27 cellular contexts compared by ENCODE assay signal in the genomic region with DNA sequence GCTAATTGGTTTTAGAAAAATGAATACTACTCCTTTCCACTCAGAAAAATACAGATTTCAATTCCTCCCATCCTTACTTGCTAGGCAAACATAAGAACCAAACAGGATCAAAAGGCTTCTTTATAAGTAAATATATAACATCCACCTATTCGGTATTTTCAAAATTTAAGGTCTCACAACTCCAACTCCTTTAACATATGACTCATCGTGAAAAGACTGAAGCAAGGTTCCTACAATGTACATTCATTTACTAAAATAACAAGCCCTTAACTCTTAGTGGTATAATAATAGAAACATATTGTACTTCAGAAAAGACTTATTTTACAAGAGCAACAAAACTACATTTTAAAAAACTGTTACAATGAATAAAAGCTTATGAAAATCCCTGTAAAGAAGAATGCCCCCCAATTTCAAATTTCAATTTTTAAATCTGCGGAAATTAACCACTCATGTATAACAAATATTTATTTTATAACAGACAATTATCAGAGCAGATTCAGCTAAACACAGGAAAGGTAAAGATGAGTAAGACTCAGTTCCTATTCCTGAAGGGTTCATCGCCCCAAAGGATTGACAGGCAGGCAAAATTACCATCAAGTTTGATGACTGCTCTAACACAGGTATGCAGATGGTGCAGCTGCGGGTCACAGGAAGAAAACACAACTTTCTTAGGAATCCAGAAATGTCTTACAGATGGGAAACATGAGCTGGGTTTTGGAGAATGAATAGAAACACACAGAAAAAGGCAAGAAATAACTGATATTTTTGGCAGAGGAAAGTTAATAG.
DNase-seq lines count a peak whose midpoint lies in the region; ATAC-seq, FAIRE-seq and TF ChIP-seq lines count a peak whose summit lies in the region.
"Had no signal": no experiment of that assay in that cellular context is flagged by ENCODE, and none has a peak within 500 bp of the region (broad histone marks: within the 10 kb centered on the region; RNA-seq: fewer than 3 reads in every experiment).

No MANE protein-coding gene starts in this region.

- H3K9me1 ChIP-seq in endothelial cell of umbilical vein (replicated peaks; ENCODE audit: control insufficient read depth, extremely low read depth, insufficient read depth, low read length), result no peaks in the 10 kb centered on the region

- H3K9me3 Mint-ChIP-seq in memory B cell, result no peaks in the 10 kb centered on the region
- H3K9me3 Mint-ChIP-seq in stimulated activated naive B cell treated with anti-CD40 and anti-IgM and Interleukin-4, amounts not matched to agents 10 μg/mL and 1 μg/mL and 100 μg/mL, for 72 hours, result no peaks in the 10 kb centered on the region
- H3K9me3 Mint-ChIP-seq: activated naive CD4-positive, alpha-beta T cell treated with anti-CD3 and anti-CD28 coated beads for 36 hours; CD4-positive, alpha-beta T cell had no signal

- H3K27me3 ChIP-seq in endothelial cell of umbilical vein (ENCODE audit: control insufficient read depth in 2 of 2, insufficient read depth in 2 of 2, low read length in 2 of 2), result no peaks in the 10 kb centered on the region
- H3K27me3 ChIP-seq: dorsolateral prefrontal cortex, Peyer's patch, sigmoid colon, SJCRH30, uterus had no signal

- no TSS peak for BruUV-seq in endothelial cell of umbilical vein (replicated peaks; lab: Mats Ljungman, UMichigan)

- no peak for TF ChIP-seq POLR2A in endothelial cell of umbilical vein (IDR thresholded peaks at IDR 0.05; ENCODE audit: low read depth, low read length)

- no peak overlapping the region for H3K9ac ChIP-seq in endothelial cell of umbilical vein (replicated peaks; ENCODE audit: extremely low read depth, insufficient read depth, low read length)

- dilution Hi-C loops in endothelial cell of umbilical vein (cut with MboI; ENCODE audit: extremely low pct_ligation_motif_present, low sequenced_read_pairs), result no loop called here

- no peaks in the 10 kb centered on the region for H3K27me3 Mint-ChIP-seq in memory B cell
- no peaks in the 10 kb centered on the region for H3K27me3 Mint-ChIP-seq in stimulated activated naive B cell treated with anti-CD40 and anti-IgM and Interleukin-4, amounts not matched to agents 10 μg/mL and 1 μg/mL and 100 μg/mL, for 72 hours
- H3K27me3 Mint-ChIP-seq: CD4-positive, alpha-beta T cell; progenitor cell of endocrine pancreas had no signal

- POLR2A ChIA-PET in endothelial cell of umbilical vein (lab: Charles Lee), result no interaction called here

- CTCF ChIA-PET in endothelial cell of umbilical vein (lab: Charles Lee), result interaction anchor here (0.8 to 1.5 kb wide), 3 partner anchors 17 to 168 kb away, joined by 3 to 8 read pairs (median 6); partner anchors contain the start of gene COBLL1

- H3K27ac Mint-ChIP-seq in memory B cell, result peak overlapping the region; percentile 78
- peak overlapping the region; percentile 68 for H3K27ac Mint-ChIP-seq in stimulated activated naive B cell treated with anti-CD40 and anti-IgM and Interleukin-4, amounts not matched to agents 10 μg/mL and 1 μg/mL and 100 μg/mL, for 72 hours
- H3K27ac Mint-ChIP-seq: activated naive CD4-positive, alpha-beta T cell treated with anti-CD3 and anti-CD28 coated beads for 36 hours; CD4-positive, alpha-beta T cell had no signal

- H3K79me2 ChIP-seq in endothelial cell of umbilical vein (ENCODE audit: control insufficient read depth, insufficient read depth, low read length), result peaks cover 3% of the 10 kb centered on the region

- peak overlapping the region; percentile 64 for H3K4me2 ChIP-seq in endothelial cell of umbilical vein (ENCODE audit: insufficient read depth, low read length)

- H3K4me3 ChIP-seq in endothelial cell of umbilical vein (replicated peaks in 1 of 3; ENCODE audit: insufficient read depth in 1 of 3, low read depth in 1 of 3, low read length in 3 of 3), result no peak overlapping the region
- H3K4me3 ChIP-seq: dorsolateral prefrontal cortex, Peyer's patch, sigmoid colon, SJCRH30, thoracic aorta, uterus had no signal

- H3K27ac ChIP-seq in endothelial cell of umbilical vein (ENCODE audit: insufficient read depth, low read depth, low read length), result no peak overlapping the region
- H3K27ac ChIP-seq: Peyer's patch, sigmoid colon, SJCRH30, thoracic aorta, uterus had no signal

- no peaks in the 10 kb centered on the region for H3K36me3 ChIP-seq in endothelial cell of umbilical vein (ENCODE audit: control insufficient read depth in 2 of 2, extremely low read depth in 1 of 2, insufficient read depth in 2 of 2, low read length in 2 of 2)
- H3K36me3 ChIP-seq: Peyer's patch, sigmoid colon, SJCRH30, thoracic aorta, uterus had no signal

- FAIRE-seq in RCC 7860 (lab: Jason Lieb, UNC) (peak; percentile 86), endothelial cell of umbilical vein (lab: Jason Lieb, UNC) (peak; percentile 28)
- FAIRE-seq: GM12891, H1 had no signal

- H3K4me3 Mint-ChIP-seq in memory B cell, result peak overlapping the region; percentile 52
- peak overlapping the region; percentile 57 to 75 for H3K4me3 Mint-ChIP-seq in stimulated activated naive B cell treated with anti-CD40 and anti-IgM and Interleukin-4, amounts not matched to agents 10 μg/mL and 1 μg/mL and 100 μg/mL, for 72 hours
- H3K4me3 Mint-ChIP-seq: activated naive CD4-positive, alpha-beta T cell treated with anti-CD3 and anti-CD28 coated beads for 36 hours; CD4-positive, alpha-beta T cell had no signal

- H4K20me1 ChIP-seq in endothelial cell of umbilical vein (replicated peaks; ENCODE audit: control insufficient read depth, extremely low read depth, insufficient read depth, low read length), result no peaks in the 10 kb centered on the region

- DNase-seq in RCC 7860 (ENCODE audit: low spot score) (no peak), endothelial cell of umbilical vein (ENCODE audit: low read depth, low spot score) (peak; percentile 48), memory B cell (ENCODE audit: low spot score in 2 of 2) (no peak), A172 (ENCODE audit: low spot score) (no peak), cerebellar nuclear complex (lab: John Stamatoyannopoulos, UW) (no peak)
- DNase-seq in stimulated activated naive B cell treated with anti-CD40 and anti-IgM and Interleukin-4, amounts not matched to agents 10 μg/mL and 1 μg/mL and 100 μg/mL, for 72 hours, result no peak
- DNase-seq: activated CD4-positive, alpha-beta T cell treated with anti-CD3 and anti-CD28 coated beads, Interleukin-2, amount 50 U/mL, for 1 hour; activated naive CD4-positive, alpha-beta T cell treated with anti-CD3 and anti-CD28 coated beads for 36 hours; amniotic stem cell; CD4-positive, alpha-beta T cell; DMS 273 treated with DMSO at 0.1 percent for 48 hours; dorsolateral prefrontal cortex; left cardiac atrium; mammary epithelial cell; NCI-H2029; NCI-H526 treated with DMSO at 0.1 percent for 48 hours; Peyer's patch; sigmoid colon; SJCRH30; stimulated activated naive CD8-positive, alpha-beta T cell treated with anti-CD3 and anti-CD28 coated beads, Interleukin-15, Interleukin-2, amounts not matched to agents 100 U/mL and 50 U/mL, for 24 hours; T1000; uterus had no signal

- intact Hi-C loops in endothelial cell of umbilical vein (cut with micrococcal nuclease), result no loop called here

- H3K9me3 ChIP-seq in endothelial cell of umbilical vein (replicated peaks; ENCODE audit: control insufficient read depth, insufficient read depth, low read length), result no peaks in the 10 kb centered on the region
- H3K9me3 ChIP-seq: Peyer's patch, sigmoid colon, SJCRH30, thoracic aorta, uterus had no signal

- H3K36me3 Mint-ChIP-seq in memory B cell, result peaks cover 27% of the 10 kb centered on the region
- H3K36me3 Mint-ChIP-seq in stimulated activated naive B cell treated with anti-CD40 and anti-IgM and Interleukin-4, amounts not matched to agents 10 μg/mL and 1 μg/mL and 100 μg/mL, for 72 hours, result peaks cover 22 to 38% of the 10 kb centered on the region in 2 donors

- H2AFZ ChIP-seq in endothelial cell of umbilical vein (ENCODE audit: low read depth, low read length), result no peak overlapping the region

- ATAC-seq in memory B cell (ENCODE audit: low read depth), result no peak
- ATAC-seq in stimulated activated naive B cell treated with anti-CD40 and anti-IgM and Interleukin-4, amounts not matched to agents 10 μg/mL and 1 μg/mL and 100 μg/mL, for 72 hours (replicated peaks), result peak; percentile 64 to 73
- ATAC-seq in GM21390 (IDR thresholded peaks at IDR 0.05; ENCODE audit: unreplicated experiment), result no peak
- ATAC-seq: left cardiac atrium; stimulated activated naive CD8-positive, alpha-beta T cell treated with anti-CD3 and anti-CD28 coated beads, Interleukin-15, Interleukin-2, amounts not matched to agents 100 U/mL and 50 U/mL, for 24 hours had no signal

- TF ChIP-seq CTCF in endothelial cell of umbilical vein (IDR thresholded peaks at IDR 0.05; ENCODE audit: extremely low read depth in 1 of 2, insufficient read depth in 1 of 2, low read depth in 1 of 2, low read length in 2 of 2), result no peak

- H3K4me1 ChIP-seq in endothelial cell of umbilical vein (ENCODE audit: control insufficient read depth, extremely low read depth, insufficient read depth, low read length), result peaks cover 10% of the 10 kb centered on the region
- H3K4me1 ChIP-seq: SJCRH30, uterus had no signal

- peaks cover 57% of the 10 kb centered on the region for H3K4me1 Mint-ChIP-seq in memory B cell
- H3K4me1 Mint-ChIP-seq in stimulated activated naive B cell treated with anti-CD40 and anti-IgM and Interleukin-4, amounts not matched to agents 10 μg/mL and 1 μg/mL and 100 μg/mL, for 72 hours, result peaks cover 42 to 70% of the 10 kb centered on the region in 2 donors

TF ChIP-seq in endothelial cell of umbilical vein, 7 proteins besides CTCF, POLR2A, EP300 and RAD21:
- TF ChIP-seq MYC (IDR thresholded peaks at IDR 0.05; ENCODE audit: low read depth, low read length) (no peak), FOS (IDR thresholded peaks at IDR 0.05; ENCODE audit: borderline replicate concordance, insufficient read depth, low read length) (peak; percentile 65)

Comparison
In these comparisons a context has a peak if more than half of its experiments do, and no peak if none do; other contexts are left out.
1. ATAC-seq: peak in stimulated activated naive B cell treated with anti-CD40 and anti-IgM and Interleukin-4, amounts not matched to agents 10 μg/mL and 1 μg/mL and 100 μg/mL, for 72 hours (2 of 2); none in memory B cell (single experiment) and GM21390 (single experiment).